Comparison of ENCODE assay signal across 8 cellular contexts in genomic region chrX:103464774-103465117, GRCh38. TPM values are rescaled to one million over a fixed set of nuclear protein-coding genes. Genes with fewer than 3 reads are reported as not detected.
A peak's percentile ranks its signal among the peaks of the same experiment; 100 is the strongest.
DNase-seq lines count a peak whose midpoint lies in the region; ATAC-seq lines count a peak whose summit lies in the region.

No MANE protein-coding gene starts in this region.

- peaks cover 2% of the 10 kb centered on the region for H3K9me3 Mint-ChIP-seq in activated CD4-positive, alpha-beta memory T cell treated with anti-CD3 and anti-CD28 coated beads for 36 hours

- H3K4me3 Mint-ChIP-seq in activated CD4-positive, alpha-beta memory T cell treated with anti-CD3 and anti-CD28 coated beads for 36 hours, result peak overlapping the region; percentile 83

- CTCF ChIA-PET in activated CD4-positive, alpha-beta memory T cell treated with anti-CD3 and anti-CD28 coated beads for 36 hours (lab: Charles Lee), result interaction anchor here (1.6 to 3.9 kb wide), 7 partner anchors 19 to 514 kb away, joined by 3 to 34 read pairs (median 10); no protein-coding TSS in a partner anchor

- peak overlapping the region; percentile 58 for H3K27ac Mint-ChIP-seq in activated CD4-positive, alpha-beta memory T cell treated with anti-CD3 and anti-CD28 coated beads for 36 hours

- H3K4me1 Mint-ChIP-seq in activated CD4-positive, alpha-beta memory T cell treated with anti-CD3 and anti-CD28 coated beads for 36 hours (ENCODE audit: low read depth), result peaks cover 24% of the 10 kb centered on the region

- POLR2A ChIA-PET in activated CD4-positive, alpha-beta memory T cell treated with anti-CD3 and anti-CD28 coated beads for 36 hours (lab: Charles Lee), result no interaction called here

- intact Hi-C loops in activated CD4-positive, alpha-beta memory T cell treated with anti-CD3 and anti-CD28 coated beads for 36 hours (cut with micrococcal nuclease), result loop anchor here (1.0 kb wide), 4 partner anchors 121 to 513 kb away; partner anchors contain the start of gene BEX4

- H3K27me3 Mint-ChIP-seq in activated CD4-positive, alpha-beta memory T cell treated with anti-CD3 and anti-CD28 coated beads for 36 hours, result no peaks in the 10 kb centered on the region

- H3K36me3 Mint-ChIP-seq in activated CD4-positive, alpha-beta memory T cell treated with anti-CD3 and anti-CD28 coated beads for 36 hours, result no peaks in the 10 kb centered on the region

- ATAC-seq in GM18873 (IDR thresholded peaks at IDR 0.05; ENCODE audit: low FRiP score, unreplicated experiment) (peak; percentile 87), HG03196 (IDR thresholded peaks at IDR 0.05; ENCODE audit: unreplicated experiment) (peak; percentile 96)

- peak; percentile 85 for DNase-seq in Ammon's horn (ENCODE audit: low spot score)
- DNase-seq in NCI-H526 (lab: John Stamatoyannopoulos, UW), result peak; percentile 60 to 73
- DNase-seq in activated CD4-positive, alpha-beta memory T cell treated with anti-CD3 and anti-CD28 coated beads for 36 hours, result peak; percentile 83
- peak; percentile 52 for DNase-seq in effector CD8-positive, alpha-beta T cell (lab: John Stamatoyannopoulos, UW)
- peak; percentile 68 for DNase-seq in middle frontal gyrus (ENCODE audit: extremely low spot score, low spot score)
- peak; percentile 14 to 43 for DNase-seq in stimulated activated CD8-positive, alpha-beta memory T cell treated with anti-CD3 and anti-CD28 coated beads, Interleukin-4, amount 100 ng/mL, for 1 hour (ENCODE audit: low read depth in 2 of 2, low spot score in 1 of 2)

RNA-seq across cellular contexts. Expression of gene RAB40A, which starts 54.5 kb away (rescaled TPM):
- total RNA-seq in activated CD4-positive, alpha-beta memory T cell treated with anti-CD3 and anti-CD28 coated beads for 36 hours, result under 1 TPM in 1 of 2 experiments, not detected in 1; 0.10 TPM

Comparison
In these comparisons a context has a peak if more than half of its experiments do, and no peak if none do; other contexts are left out.
1. Peak in every context shown above with its lines: DNase-seq and ATAC-seq.
2. DNase-seq: peak in every context shown above with its lines; median percentile 85 in Ammon's horn; 83 in activated CD4-positive, alpha-beta memory T cell treated with anti-CD3 and anti-CD28 coated beads for 36 hours; 68 in middle frontal gyrus; 66 in NCI-H526; 52 in effector CD8-positive, alpha-beta T cell; 28 in stimulated activated CD8-positive, alpha-beta memory T cell treated with anti-CD3 and anti-CD28 coated beads, Interleukin-4, amount 100 ng/mL, for 1 hour.